20 cellular contexts compared by ENCODE assay signal in genomic region chr15:62781081-62781497, GRCh38.
DNase-seq lines count a peak whose midpoint lies in the region; ATAC-seq and TF ChIP-seq lines count a peak whose summit lies in the region.
"Had no signal": no experiment of that assay in that cellular context is flagged by ENCODE, and none has a peak within 500 bp of the region (broad histone marks: within the 10 kb centered on the region; RNA-seq: fewer than 3 reads in every experiment).

No MANE protein-coding gene starts in this region.

- H3K27ac ChIP-seq in right atrium auricular region (no peak overlapping the region), body of pancreas (peak overlapping the region in 3 of 4 donors; percentile 5 to 58 (median 39)), upper lobe of right lung (no peak overlapping the region)
- H3K27ac ChIP-seq: Peyer's patch had no signal

- TF ChIP-seq CTCF in right atrium auricular region (IDR thresholded peaks at IDR 0.05) (no peak), body of pancreas (IDR thresholded peaks at IDR 0.05) (no peak), upper lobe of right lung (IDR thresholded peaks at IDR 0.05) (no peak)

- H3K27me3 ChIP-seq in right atrium auricular region = no peaks in the 10 kb centered on the region
- H3K27me3 ChIP-seq in body of pancreas = no peaks in the 10 kb centered on the region
- H3K27me3 ChIP-seq in upper lobe of right lung = no peaks in the 10 kb centered on the region
- H3K27me3 ChIP-seq: Peyer's patch had no signal

- ATAC-seq in Right ventricle myocardium superior (ENCODE audit: poor library complexity) = peak; percentile 2
- ATAC-seq in body of pancreas = no peak
- ATAC-seq in upper lobe of right lung = peak; percentile 34
- ATAC-seq in HG02938 (IDR thresholded peaks at IDR 0.05; ENCODE audit: unreplicated experiment) = no peak
- ATAC-seq: natural killer cell treated with Interleukin-12 subunit alpha and Interleukin-12 subunit beta and Interleukin-15 and Interleukin-18, amount 100 ng/mL, for 72 hours had no signal

- peaks cover 8% of the 10 kb centered on the region for H3K36me3 ChIP-seq in right atrium auricular region
- no peaks in the 10 kb centered on the region for H3K36me3 ChIP-seq in body of pancreas (replicated peaks in 1 of 2; ENCODE audit: insufficient read depth in 1 of 2, low read depth in 2 of 2)
- no peaks in the 10 kb centered on the region for H3K36me3 ChIP-seq in upper lobe of right lung

- H3K4me3 ChIP-seq in right atrium auricular region = no peak overlapping the region
- no peak overlapping the region for H3K4me3 ChIP-seq in body of pancreas
- no peak overlapping the region for H3K4me3 ChIP-seq in upper lobe of right lung
- H3K4me3 ChIP-seq: A549, lung, Peyer's patch had no signal

- no peak for DNase-seq in Right ventricle myocardium superior
- DNase-seq in right atrium auricular region (ENCODE audit: low spot score) = no peak
- peak in 1 of 4 donors; percentile 22 for DNase-seq in body of pancreas
- peak; percentile 24 for DNase-seq in kidney glomerular epithelial cell (lab: John Stamatoyannopoulos, UW)
- DNase-seq in upper lobe of right lung = no peak
- DNase-seq in NCI-H226 = no peak
- DNase-seq in DMS153 treated with DMSO at 0.1 percent for 48 hours (lab: John Stamatoyannopoulos, UW; ENCODE audit: unreplicated experiment) = no peak
- DNase-seq: activated CD4-positive, CD25-positive, alpha-beta regulatory T cell treated with anti-CD3 and anti-CD28 coated beads, Interleukin-2, amount 50 U/mL, for 72 hours; activated gamma-delta T cell; CD4-positive, CD25-positive, alpha-beta regulatory T cell; DMS79; H9; Kasumi-1; NCI-H1417 treated with DMSO at 0.1 percent for 48 hours; Peyer's patch; T-helper 1 cell had no signal

- H3K9me3 ChIP-seq in right atrium auricular region (no peaks in the 10 kb centered on the region), body of pancreas (no peaks in the 10 kb centered on the region), upper lobe of right lung (no peaks in the 10 kb centered on the region)
- H3K9me3 ChIP-seq: A549, Peyer's patch had no signal

- no peak for TF ChIP-seq POLR2A in body of pancreas (IDR thresholded peaks at IDR 0.05)

- H3K4me1 ChIP-seq in right atrium auricular region (peaks cover 0 to 28% of the 10 kb centered on the region in 2 donors), body of pancreas (peaks cover 22% of the 10 kb centered on the region), upper lobe of right lung (peaks cover 7% of the 10 kb centered on the region)

- intact Hi-C loops in Right ventricle myocardium superior (cut with DNase I) = loop anchor here (5.0 kb wide), 3 partner anchors 66 to 311 kb away; partner anchors contain the start of gene TPM1
- intact Hi-C loops in body of pancreas (cut with DNase I) = no loop called here
- intact Hi-C loops in upper lobe of right lung (cut with DNase I) = no loop called here

- 62 to 78% methylated on average over 5 of the region's 5 CpGs for WGBS in body of pancreas, 2 donors

Comparison
In these comparisons a context has a peak if more than half of its experiments do, and no peak if none do; other contexts are left out.
1. ATAC-seq: peak in Right ventricle myocardium superior (single experiment) and upper lobe of right lung (single experiment); none in body of pancreas (single experiment) and HG02938 (single experiment).
2. H3K27ac ChIP-seq: peak in body of pancreas (3 of 4); none in right atrium auricular region (0 of 2) and upper lobe of right lung (single experiment).